14 cellular contexts compared by ENCODE assay signal in genomic region chr10:65496541-65496940, GRCh38.
A peak's percentile ranks its signal among the peaks of the same experiment; 100 is the strongest.
DNase-seq lines count a peak whose midpoint lies in the region; ATAC-seq and TF ChIP-seq lines count a peak whose summit lies in the region.
"Had no signal": no experiment of that assay in that cellular context is flagged by ENCODE, and none has a peak within 500 bp of the region (broad histone marks: within the 10 kb centered on the region; RNA-seq: fewer than 3 reads in every experiment).

No MANE protein-coding gene starts in this region.

- no peak overlapping the region for H3K4me2 ChIP-seq in Karpas-422 (ENCODE audit: low read depth, low read length, poor library complexity, severe bottlenecking)

- H3K9me3 ChIP-seq in Karpas-422 (ENCODE audit: low read length), result no peaks in the 10 kb centered on the region
- H3K9me3 ChIP-seq: Caco-2 had no signal

- peak; percentile 66 for DNase-seq in COLO829 (ENCODE audit: low spot score)
- no peak for DNase-seq in Karpas-422
- DNase-seq in RPMI7951 (ENCODE audit: low read depth), result peak; percentile 59
- DNase-seq in epithelial cell of esophagus (ENCODE audit: low read depth), result peak; percentile 13
- DNase-seq in LoVo (ENCODE audit: low spot score), result no peak
- DNase-seq: Caco-2; CD8-positive, alpha-beta T cell; DMS53; GOT3; HCEC 1CT; HFFc6 had no signal

- H3K79me2 ChIP-seq in Karpas-422 (ENCODE audit: low read length), result no peaks in the 10 kb centered on the region

- no peaks in the 10 kb centered on the region for H3K36me3 ChIP-seq in Karpas-422 (ENCODE audit: insufficient read depth, low read length)

- peaks cover 17% of the 10 kb centered on the region for H3K4me1 ChIP-seq in Karpas-422 (ENCODE audit: low read length)

- no peaks in the 10 kb centered on the region for H4K20me1 ChIP-seq in Karpas-422 (ENCODE audit: insufficient read depth, low read depth, low read length)

- H3K9ac ChIP-seq in Karpas-422 (ENCODE audit: low read length), result no peak overlapping the region

- no peak overlapping the region for H3K4me3 ChIP-seq in Karpas-422 (ENCODE audit: low read length)
- no peak overlapping the region for H3K4me3 ChIP-seq in epithelial cell of esophagus (ENCODE audit: low read length)

- no peak overlapping the region for H3K27ac ChIP-seq in Karpas-422 (ENCODE audit: low read length)

- H3K9me2 ChIP-seq in Karpas-422 (replicated peaks; ENCODE audit: insufficient read depth, low read length), result no peaks in the 10 kb centered on the region

- peak overlapping the region; percentile 36; the same call in 1 of the 2 replicates for H2AFZ ChIP-seq in Karpas-422 (ENCODE audit: low read length)

- TF ChIP-seq CTCF in epithelial cell of esophagus (IDR thresholded peaks at IDR 0.05; ENCODE audit: insufficient read depth, low read depth, low read length, missing control alignments), result no peak

- ATAC-seq in GM21381 (IDR thresholded peaks at IDR 0.05; ENCODE audit: unreplicated experiment) (no peak), GM21360 (IDR thresholded peaks at IDR 0.05; ENCODE audit: unreplicated experiment) (no peak)
- ATAC-seq: CD8-positive, alpha-beta T cell; HepG2 had no signal

- no peaks in the 10 kb centered on the region for H3K27me3 ChIP-seq in Karpas-422 (ENCODE audit: low read length)

Comparison
In these comparisons a context has a peak if more than half of its experiments do, and no peak if none do; other contexts are left out.
1. DNase-seq: peak in COLO829 (single experiment), RPMI7951 (single experiment) and epithelial cell of esophagus (single experiment); none in Karpas-422 (single experiment) and LoVo (single experiment).